Comparison of ENCODE assay signal across 13 cellular contexts in the genomic region with DNA sequence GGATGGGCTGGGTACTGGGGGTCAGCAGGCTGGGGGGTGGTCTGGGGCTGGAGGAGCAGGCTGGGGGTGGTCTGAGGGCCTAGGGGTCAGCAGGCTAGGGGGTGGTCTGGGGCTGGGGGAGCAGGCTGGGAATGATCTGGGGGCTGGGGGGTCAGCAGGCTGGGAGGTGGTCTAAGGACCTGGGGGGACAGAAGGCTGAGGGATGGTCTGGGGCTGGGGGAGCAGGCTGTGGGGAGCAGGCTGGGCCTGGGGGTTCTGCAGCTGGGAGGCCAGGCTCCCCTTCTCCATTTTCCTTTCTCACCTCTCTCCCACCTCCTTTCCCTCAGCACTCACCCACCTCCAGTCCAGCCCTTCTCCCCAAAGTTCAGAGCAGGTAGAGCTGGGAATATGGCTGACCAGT.
DNase-seq lines count a peak whose midpoint lies in the region; ATAC-seq and TF ChIP-seq lines count a peak whose summit lies in the region.
"Had no signal": no experiment of that assay in that cellular context is flagged by ENCODE, and none has a peak within 500 bp of the region (broad histone marks: within the 10 kb centered on the region; RNA-seq: fewer than 3 reads in every experiment).

No MANE protein-coding gene starts in this region.

- intact Hi-C loops in Right ventricle myocardium superior (cut with DNase I), result no loop called here

- no peaks in the 10 kb centered on the region for H3K27me3 ChIP-seq in cardiac muscle cell
- H3K27me3 ChIP-seq: BLaER1 treated with 17β-estradiol and CSF1 and Interleukin-3, amounts not matched to agents 10 nM and 100 nM; dorsolateral prefrontal cortex; testis had no signal

- H3K36me3 Mint-ChIP-seq in effector memory CD8-positive, alpha-beta T cell (ENCODE audit: insufficient read depth), result peaks cover 4% of the 10 kb centered on the region
- no peaks in the 10 kb centered on the region for H3K36me3 Mint-ChIP-seq in natural killer cell treated with Interleukin-12 subunit alpha and Interleukin-12 subunit beta and Interleukin-15 and Interleukin-18, amount 100 ng/mL, for 72 hours
- H3K36me3 Mint-ChIP-seq in type B pancreatic cell, result peaks cover 5% of the 10 kb centered on the region

- H3K27me3 Mint-ChIP-seq in effector memory CD8-positive, alpha-beta T cell, result peaks cover 14 to 35% of the 10 kb centered on the region in 2 donors
- no peaks in the 10 kb centered on the region for H3K27me3 Mint-ChIP-seq in natural killer cell treated with Interleukin-12 subunit alpha and Interleukin-12 subunit beta and Interleukin-15 and Interleukin-18, amount 100 ng/mL, for 72 hours
- no peaks in the 10 kb centered on the region for H3K27me3 Mint-ChIP-seq in type B pancreatic cell

- no peak for ATAC-seq in Right ventricle myocardium superior (ENCODE audit: poor library complexity)
- ATAC-seq in effector memory CD8-positive, alpha-beta T cell (replicated peaks), result no peak
- no peak for ATAC-seq in natural killer cell treated with Interleukin-12 subunit alpha and Interleukin-12 subunit beta and Interleukin-15 and Interleukin-18, amount 100 ng/mL, for 72 hours

- TF ChIP-seq CTCF in cardiac muscle cell (IDR thresholded peaks at IDR 0.05; ENCODE audit: low read depth, low read length) (no peak), type B pancreatic cell (conservative IDR thresholded peaks at IDR 0.05) (no peak)

- peak overlapping the region; percentile 42 to 56 for H3K4me3 Mint-ChIP-seq in effector memory CD8-positive, alpha-beta T cell
- H3K4me3 Mint-ChIP-seq in natural killer cell treated with Interleukin-12 subunit alpha and Interleukin-12 subunit beta and Interleukin-15 and Interleukin-18, amount 100 ng/mL, for 72 hours, result no peak overlapping the region
- no peak overlapping the region for H3K4me3 Mint-ChIP-seq in type B pancreatic cell
- H3K4me3 Mint-ChIP-seq: activated naive CD8-positive, alpha-beta T cell treated with anti-CD3 and anti-CD28 coated beads, Interleukin-2, amount 50 U/mL, for 24 hours had no signal

- H3K27ac Mint-ChIP-seq in effector memory CD8-positive, alpha-beta T cell, result peak overlapping the region; percentile 53 to 54
- no peak overlapping the region for H3K27ac Mint-ChIP-seq in natural killer cell treated with Interleukin-12 subunit alpha and Interleukin-12 subunit beta and Interleukin-15 and Interleukin-18, amount 100 ng/mL, for 72 hours
- no peak overlapping the region for H3K27ac Mint-ChIP-seq in type B pancreatic cell
- H3K27ac Mint-ChIP-seq: activated naive CD8-positive, alpha-beta T cell treated with anti-CD3 and anti-CD28 coated beads, Interleukin-2, amount 50 U/mL, for 24 hours had no signal

- H3K4me1 ChIP-seq in cardiac muscle cell (ENCODE audit: low read depth), result peaks cover 21% of the 10 kb centered on the region
- H3K4me1 ChIP-seq: testis had no signal

- no peaks in the 10 kb centered on the region for H3K9me3 ChIP-seq in cardiac muscle cell (ENCODE audit: low read depth)
- H3K9me3 ChIP-seq: testis had no signal

- H3K4me1 Mint-ChIP-seq in effector memory CD8-positive, alpha-beta T cell (ENCODE audit: low read depth in 2 of 2), result peaks cover 0 to 2% of the 10 kb centered on the region in 2 donors
- H3K4me1 Mint-ChIP-seq in natural killer cell treated with Interleukin-12 subunit alpha and Interleukin-12 subunit beta and Interleukin-15 and Interleukin-18, amount 100 ng/mL, for 72 hours (ENCODE audit: low read depth in 2 of 2), result peaks cover 21 to 31% of the 10 kb centered on the region in 2 donors
- H3K4me1 Mint-ChIP-seq in type B pancreatic cell (ENCODE audit: unreplicated experiment), result peaks cover 25% of the 10 kb centered on the region

- H3K4me3 ChIP-seq in cardiac muscle cell, result no peak overlapping the region

- peaks cover 0 to 11% of the 10 kb centered on the region in 2 donors for H3K9me3 Mint-ChIP-seq in effector memory CD8-positive, alpha-beta T cell
- no peaks in the 10 kb centered on the region for H3K9me3 Mint-ChIP-seq in natural killer cell treated with Interleukin-12 subunit alpha and Interleukin-12 subunit beta and Interleukin-15 and Interleukin-18, amount 100 ng/mL, for 72 hours
- no peaks in the 10 kb centered on the region for H3K9me3 Mint-ChIP-seq in type B pancreatic cell

- DNase-seq in cardiac muscle cell (ENCODE audit: low read depth in 1 of 2, low spot score in 1 of 2) (no peak), Right ventricle myocardium superior (no peak), type B pancreatic cell (ENCODE audit: extremely low spot score, unreplicated experiment) (peak; percentile 42), NCI-H187 (lab: John Stamatoyannopoulos, UW) (no peak), AML-193 (lab: John Stamatoyannopoulos, UW) (no peak)
- no peak for DNase-seq in effector memory CD8-positive, alpha-beta T cell
- DNase-seq in natural killer cell treated with Interleukin-12 subunit alpha and Interleukin-12 subunit beta and Interleukin-15 and Interleukin-18, amount 100 ng/mL, for 72 hours (ENCODE audit: low spot score), result peak; percentile 49
- DNase-seq in activated CD4-positive, alpha-beta T cell treated with anti-CD3 and anti-CD28 coated beads for 1 hour, result no peak
- DNase-seq: activated CD8-positive, alpha-beta memory T cell treated with anti-CD3 and anti-CD28 coated beads, Interleukin-2, amount 50 U/mL, for 4 hours had no signal

- H3K36me3 ChIP-seq in cardiac muscle cell, result no peaks in the 10 kb centered on the region
- H3K36me3 ChIP-seq: BLaER1 treated with 17β-estradiol and CSF1 and Interleukin-3, amounts not matched to agents 10 nM and 100 nM had no signal

- peak overlapping the region; percentile 16 for H3K27ac ChIP-seq in cardiac muscle cell
- H3K27ac ChIP-seq: testis had no signal

Comparison
In these comparisons a context has a peak if more than half of its experiments do, and no peak if none do; other contexts are left out.
1. DNase-seq: peak in natural killer cell treated with Interleukin-12 subunit alpha and Interleukin-12 subunit beta and Interleukin-15 and Interleukin-18, amount 100 ng/mL, for 72 hours (single experiment) and type B pancreatic cell (single experiment); none in cardiac muscle cell (0 of 2), Right ventricle myocardium superior (single experiment), effector memory CD8-positive, alpha-beta T cell (0 of 3), activated CD4-positive, alpha-beta T cell treated with anti-CD3 and anti-CD28 coated beads for 1 hour (single experiment), NCI-H187 (0 of 2) and AML-193 (0 of 2).
2. H3K27ac Mint-ChIP-seq: peak in effector memory CD8-positive, alpha-beta T cell (2 of 2); none in natural killer cell treated with Interleukin-12 subunit alpha and Interleukin-12 subunit beta and Interleukin-15 and Interleukin-18, amount 100 ng/mL, for 72 hours (0 of 2) and type B pancreatic cell (single experiment).
3. H3K4me3 Mint-ChIP-seq: peak in effector memory CD8-positive, alpha-beta T cell (2 of 2); none in natural killer cell treated with Interleukin-12 subunit alpha and Interleukin-12 subunit beta and Interleukin-15 and Interleukin-18, amount 100 ng/mL, for 72 hours (single experiment) and type B pancreatic cell (single experiment).